Comparison of ENCODE assay signal across 32 cellular contexts in genomic region chr2:46208766-46209165, GRCh38.
"Had no signal": no experiment of that assay in that cellular context is flagged by ENCODE, and none has a peak within 500 bp of the region (broad histone marks: within the 10 kb centered on the region; RNA-seq: fewer than 3 reads in every experiment).

No MANE protein-coding gene starts in this region.

- ATAC-seq: activated CD4-positive, alpha-beta T cell treated with anti-CD3 and anti-CD28 coated beads for 36 hours; activated CD8-positive, alpha-beta memory T cell treated with anti-CD3 and anti-CD28 coated beads, Interleukin-2, amount 10 ng/mL, durations not matched to agents 7 days and 5 days; activated CD8-positive, alpha-beta T cell treated with anti-CD3 and anti-CD28 coated beads, Interleukin-2, amount 10 ng/mL, durations not matched to agents 7 days and 5 days; activated naive CD4-positive, alpha-beta T cell treated with anti-CD3 and anti-CD28 coated beads, Interleukin-2, amount 50 U/mL, for 72 hours had no signal

- H3K27me3 ChIP-seq: adrenal gland, cardiac muscle cell had no signal

- H3K36me3 ChIP-seq: adrenal gland, cardiac muscle cell had no signal

- DNase-seq: activated B cell treated with CpG ODN at 0.5 μM for 24 hours; activated CD4-positive, alpha-beta memory T cell treated with anti-CD3 and anti-CD28 coated beads, Interleukin-2, amount 10 ng/mL, durations not matched to agents 7 days and 5 days; activated CD4-positive, alpha-beta T cell treated with anti-CD3 and anti-CD28 coated beads for 1 hour; activated CD4-positive, alpha-beta T cell treated with anti-CD3 and anti-CD28 coated beads for 36 hours; activated CD4-positive, alpha-beta T cell treated with anti-CD3 and anti-CD28 coated beads for 48 hours; activated CD4-positive, alpha-beta T cell treated with anti-CD3 and anti-CD28 coated beads, Interleukin-2, amount 10 ng/mL, durations not matched to agents 7 days and 5 days; activated CD4-positive, alpha-beta T cell treated with anti-CD3 and anti-CD28 coated beads, Interleukin-2, amount 50 U/mL, for 48 hours; activated CD8-positive, alpha-beta memory T cell treated with anti-CD3 and anti-CD28 coated beads for 24 hours; activated CD8-positive, alpha-beta memory T cell treated with anti-CD3 and anti-CD28 coated beads, Interleukin-2, amount 10 ng/mL, durations not matched to agents 7 days and 5 days; activated CD8-positive, alpha-beta memory T cell treated with anti-CD3 and anti-CD28 coated beads, Interleukin-2, amount 50 U/mL, for 48 hours; activated CD8-positive, alpha-beta T cell treated with anti-CD3 and anti-CD28 coated beads, Interleukin-2, amount 10 ng/mL, durations not matched to agents 7 days and 5 days; activated effector memory CD4-positive, alpha-beta T cell treated with Interleukin-2 at 50 U/mL for 16 hours; activated gamma-delta T cell treated with Interleukin-2 at 50 U/mL for 16 hours; activated naive CD4-positive, alpha-beta T cell; activated naive CD4-positive, alpha-beta T cell treated with anti-CD3 and anti-CD28 coated beads for 36 hours; activated naive CD4-positive, alpha-beta T cell treated with anti-CD3 and anti-CD28 coated beads, Interleukin-2, amount 50 U/mL, for 16 hours; activated naive CD8-positive, alpha-beta T cell treated with anti-CD3 and anti-CD28 coated beads for 36 hours; activated T-cell treated with anti-CD3 and anti-CD28 coated beads, Interleukin-2, amount 50 U/mL, for 24 hours; activated T-cell treated with anti-CD3 and anti-CD28 coated beads, Interleukin-2, amount 50 U/mL, for 48 hours; adrenal gland; amniotic stem cell; aorta; central memory CD4-positive, alpha-beta T cell; T-helper 1 cell; T-helper 2 cell; T-helper 9 cell had no signal

- H3K4me1 ChIP-seq: adrenal gland had no signal

- FAIRE-seq: bronchial epithelial cell, colon, TTC549 had no signal

- H3K4me3 ChIP-seq: adrenal gland, cardiac muscle cell had no signal

- H3K27ac ChIP-seq: adrenal gland, cardiac muscle cell, VCaP had no signal
